In genomic region chr13:57630661-57631606, GRCh38 we compare ENCODE assay signal across 1 cellular context.
TF ChIP-seq lines count a peak whose summit lies in the region.

No MANE protein-coding gene starts in this region.

TF ChIP-seq in H1, 55 proteins besides CTCF, POLR2A, EP300 and RAD21 (continued from another document):
- TF ChIP-seq, protein P1, sequence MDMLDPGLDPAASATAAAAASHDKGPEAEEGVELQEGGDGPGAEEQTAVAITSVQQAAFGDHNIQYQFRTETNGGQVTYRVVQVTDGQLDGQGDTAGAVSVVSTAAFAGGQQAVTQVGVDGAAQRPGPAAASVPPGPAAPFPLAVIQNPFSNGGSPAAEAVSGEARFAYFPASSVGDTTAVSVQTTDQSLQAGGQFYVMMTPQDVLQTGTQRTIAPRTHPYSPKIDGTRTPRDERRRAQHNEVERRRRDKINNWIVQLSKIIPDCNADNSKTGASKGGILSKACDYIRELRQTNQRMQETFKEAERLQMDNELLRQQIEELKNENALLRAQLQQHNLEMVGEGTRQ (IDR thresholded peaks at IDR 0.05; ENCODE audit: low read length), result no peak
TF ChIP-seq in H1: peak in this region for 4.
